10 cellular contexts compared by ENCODE assay signal in genomic region chr2:158926478-158926948, GRCh38. TPM values are rescaled to one million over a fixed set of nuclear protein-coding genes. Genes with fewer than 3 reads are reported as not detected.
A peak's percentile ranks its signal among the peaks of the same experiment; 100 is the strongest.
DNase-seq lines count a peak whose midpoint lies in the region; ATAC-seq and TF ChIP-seq lines count a peak whose summit lies in the region.
"Had no signal": no experiment of that assay in that cellular context is flagged by ENCODE, and none has a peak within 500 bp of the region (broad histone marks: within the 10 kb centered on the region; RNA-seq: fewer than 3 reads in every experiment).

No MANE protein-coding gene starts in this region.

- peak overlapping the region; percentile 77 for H3K4me2 ChIP-seq in PC-3 (ENCODE audit: low read length)

- H3K36me3 Mint-ChIP-seq in activated T-helper 2 cell treated with anti-CD3 and anti-CD28 coated beads, Interferon-gamma antibody, Interleukin-2, Interleukin-4, amounts not matched to agents 10 μg/mL and 5 μg/mL and 100 μg/mL, durations not matched to agents 14 hours and 24 hours and 36 hours (ENCODE audit: low read depth) = no peaks in the 10 kb centered on the region

- in situ Hi-C loops in GM13976 (cut with MboI; ENCODE audit: low sequenced_read_pairs, unreplicated experiment) = no loop called here

- no peaks in the 10 kb centered on the region for H3K9me2 ChIP-seq in PC-3 (replicated peaks; ENCODE audit: low read length)

- BruUV-seq in PC-3 (replicated peaks; lab: Mats Ljungman, UMichigan) = no TSS peak

- no peak overlapping the region for H3K9ac ChIP-seq in PC-3 (ENCODE audit: low read length)

- H2AFZ ChIP-seq in PC-3 (ENCODE audit: low read length) = peak overlapping the region; percentile 42

- ATAC-seq in PC-3 (peak; percentile 66), sciatic nerve (no peak)

- H3K4me1 Mint-ChIP-seq in activated T-helper 2 cell treated with anti-CD3 and anti-CD28 coated beads, Interferon-gamma antibody, Interleukin-2, Interleukin-4, amounts not matched to agents 10 μg/mL and 5 μg/mL and 100 μg/mL, durations not matched to agents 14 hours and 24 hours and 36 hours (ENCODE audit: low read depth) = no peaks in the 10 kb centered on the region

- no peak for TF ChIP-seq CTCF in PC-3 (conservative IDR thresholded peaks at IDR 0.05; ENCODE audit: low read depth, low read length)
- no peak for TF ChIP-seq CTCF in GM13976 (IDR thresholded peaks at IDR 0.05; ENCODE audit: borderline replicate concordance, control extremely low read depth, extremely low read depth, insufficient read depth, missing control alignments)

- CTCF ChIA-PET in PC-3 (lab: Charles Lee) = no interaction called here

- H3K27me3 ChIP-seq in PC-3 (ENCODE audit: low read length) = no peaks in the 10 kb centered on the region

- peaks cover 10% of the 10 kb centered on the region for H3K27me3 Mint-ChIP-seq in activated T-helper 2 cell treated with anti-CD3 and anti-CD28 coated beads, Interferon-gamma antibody, Interleukin-2, Interleukin-4, amounts not matched to agents 10 μg/mL and 5 μg/mL and 100 μg/mL, durations not matched to agents 14 hours and 24 hours and 36 hours (ENCODE audit: low read depth)

- H3F3A ChIP-seq in PC-3 (ENCODE audit: low read length, unreplicated experiment) = no peaks in the 10 kb centered on the region

- no peaks in the 10 kb centered on the region for H3K9me3 ChIP-seq in PC-3 (ENCODE audit: low read length)

- H3K4me3 Mint-ChIP-seq in activated T-helper 2 cell treated with anti-CD3 and anti-CD28 coated beads, Interferon-gamma antibody, Interleukin-2, Interleukin-4, amounts not matched to agents 10 μg/mL and 5 μg/mL and 100 μg/mL, durations not matched to agents 14 hours and 24 hours and 36 hours (ENCODE audit: low read depth) = no peak overlapping the region

- H3K9me3 Mint-ChIP-seq in activated T-helper 2 cell treated with anti-CD3 and anti-CD28 coated beads, Interferon-gamma antibody, Interleukin-2, Interleukin-4, amounts not matched to agents 10 μg/mL and 5 μg/mL and 100 μg/mL, durations not matched to agents 14 hours and 24 hours and 36 hours = no peaks in the 10 kb centered on the region

- intact Hi-C loops in PC-3 (cut with micrococcal nuclease) (no loop called here), sciatic nerve (cut with DNase I) (no loop called here)
- intact Hi-C loops in activated T-helper 2 cell treated with anti-CD3 and anti-CD28 coated beads, Interferon-gamma antibody, Interleukin-2, Interleukin-4, amounts not matched to agents 10 μg/mL and 5 μg/mL and 100 μg/mL, durations not matched to agents 14 hours and 24 hours and 36 hours (cut with micrococcal nuclease) = no loop called here

- peaks cover 45% of the 10 kb centered on the region for H3K4me1 ChIP-seq in PC-3 (ENCODE audit: insufficient read depth, low read length)

- H3K4me3 ChIP-seq in PC-3 (ENCODE audit: low read length) = peak overlapping the region; percentile 27; the same call in 1 of the 2 replicates
- H3K4me3 ChIP-seq: coronary artery had no signal

- no peaks in the 10 kb centered on the region for H4K20me1 ChIP-seq in PC-3 (ENCODE audit: low read length)

- H3K36me3 ChIP-seq in PC-3 (ENCODE audit: low read depth, low read length) = no peaks in the 10 kb centered on the region

- no peaks in the 10 kb centered on the region for H3K79me2 ChIP-seq in PC-3 (ENCODE audit: low read length)

- DNase-seq in NOMO-1 treated with DMSO at 0.1 percent for 48 hours (lab: John Stamatoyannopoulos, UW; ENCODE audit: unreplicated experiment) = peak; percentile 19
- DNase-seq in NOMO-1 treated with dmso at 0.1 percent for 144 hours (lab: John Stamatoyannopoulos, UW; ENCODE audit: unreplicated experiment) = no peak
- DNase-seq in PC-3 = peak; percentile 79
- peak; percentile 36 for DNase-seq in epithelial cell of prostate (ENCODE audit: low read depth, low spot score)
- peak; percentile 54 for DNase-seq in stromal cell of bone marrow (ENCODE audit: low read depth)
- no peak for DNase-seq in sciatic nerve (ENCODE audit: low spot score)
- no peak for DNase-seq in activated T-helper 2 cell treated with anti-CD3 and anti-CD28 coated beads, Interferon-gamma antibody, Interleukin-2, Interleukin-4, amounts not matched to agents 10 μg/mL and 5 μg/mL and 100 μg/mL, durations not matched to agents 14 hours and 24 hours and 36 hours (ENCODE audit: low spot score)
- no peak for DNase-seq in GM13976 (ENCODE audit: low spot score)
- DNase-seq: Right ventricle myocardium superior had no signal

- H3K27ac ChIP-seq in PC-3 (ENCODE audit: low read length) = peak overlapping the region; percentile 38
- H3K27ac ChIP-seq in epithelial cell of prostate = no peak overlapping the region
- H3K27ac ChIP-seq: coronary artery had no signal

- no peak overlapping the region for H3K27ac Mint-ChIP-seq in activated T-helper 2 cell treated with anti-CD3 and anti-CD28 coated beads, Interferon-gamma antibody, Interleukin-2, Interleukin-4, amounts not matched to agents 10 μg/mL and 5 μg/mL and 100 μg/mL, durations not matched to agents 14 hours and 24 hours and 36 hours

- POLR2A ChIA-PET in PC-3 (lab: Charles Lee; ENCODE audit: unreplicated experiment) = interaction anchor here (0.6 kb wide), 1 partner anchor 39 kb away, joined by 10 read pairs; no protein-coding TSS in a partner anchor

RNA-seq across cellular contexts. Expression of gene TANC1, which starts 41.9 kb away (rescaled TPM):
- total RNA-seq in PC-3 (2014; rRNA removed) (17.6 and 18.7 TPM in 2 replicates), sciatic nerve (50.3 TPM)
- total RNA-seq in activated T-helper 2 cell treated with anti-CD3 and anti-CD28 coated beads, Interferon-gamma antibody, Interleukin-2, Interleukin-4, amounts not matched to agents 10 μg/mL and 5 μg/mL and 100 μg/mL, durations not matched to agents 14 hours and 24 hours and 36 hours = 0.34 TPM in 2 replicates

Comparison
In these comparisons a context has a peak if more than half of its experiments do, and no peak if none do; other contexts are left out.
1. DNase-seq: peak in NOMO-1 treated with DMSO at 0.1 percent for 48 hours (single experiment), PC-3 (single experiment), epithelial cell of prostate (single experiment) and stromal cell of bone marrow (single experiment); none in NOMO-1 treated with dmso at 0.1 percent for 144 hours (single experiment), sciatic nerve (single experiment), activated T-helper 2 cell treated with anti-CD3 and anti-CD28 coated beads, Interferon-gamma antibody, Interleukin-2, Interleukin-4, amounts not matched to agents 10 μg/mL and 5 μg/mL and 100 μg/mL, durations not matched to agents 14 hours and 24 hours and 36 hours (single experiment) and GM13976 (single experiment).
2. RNA of gene TANC1, which starts 41.9 kb away (total RNA-seq): 50.3 TPM in sciatic nerve (single experiment) and 17.6 to 18.7 TPM in PC-3; 0.34 TPM in activated T-helper 2 cell treated with anti-CD3 and anti-CD28 coated beads, Interferon-gamma antibody, Interleukin-2, Interleukin-4, amounts not matched to agents 10 μg/mL and 5 μg/mL and 100 μg/mL, durations not matched to agents 14 hours and 24 hours and 36 hours; every median in the first group is over 10 times any median in the second.